In the genomic region with DNA sequence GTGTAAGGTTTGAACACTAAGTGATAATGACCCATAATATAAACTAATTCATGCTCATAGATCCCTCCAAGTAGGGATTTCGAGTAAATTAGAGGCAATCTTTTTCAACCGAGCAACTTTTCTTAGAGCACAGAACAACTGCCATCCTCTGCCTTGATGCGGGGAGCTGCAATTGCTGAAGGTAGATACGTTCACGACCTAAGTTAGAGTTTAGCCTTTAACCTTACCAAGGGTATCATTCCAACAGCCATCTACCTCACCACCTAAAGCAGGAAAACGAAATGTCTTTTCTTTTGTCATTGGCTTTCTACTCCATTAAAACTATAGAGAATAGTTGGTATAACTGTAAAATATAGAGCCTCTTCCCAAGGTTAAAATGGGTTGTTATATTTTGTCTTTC, we compare ENCODE assay signal across 24 cellular contexts.
"Had no signal": no experiment of that assay in that cellular context is flagged by ENCODE, and none has a peak within 500 bp of the region (broad histone marks: within the 10 kb centered on the region; RNA-seq: fewer than 3 reads in every experiment).

No MANE protein-coding gene starts in this region.

- H3K4me1 Mint-ChIP-seq: memory B cell; mesothelial cell of epicardium; naive B cell; stimulated activated effector memory CD8-positive, alpha-beta T cell treated with anti-CD3 and anti-CD28 coated beads, Interleukin-12 subunit alpha, Interleukin-12 subunit beta, amount 100 ng/mL, for 72 hours had no signal

- H3K36me3 Mint-ChIP-seq: memory B cell; mesothelial cell of epicardium; naive B cell; stimulated activated effector memory CD8-positive, alpha-beta T cell treated with anti-CD3 and anti-CD28 coated beads, Interleukin-12 subunit alpha, Interleukin-12 subunit beta, amount 100 ng/mL, for 72 hours had no signal

- H3K27ac Mint-ChIP-seq: memory B cell; mesothelial cell of epicardium; naive B cell; natural killer cell treated with Interleukin-12 subunit alpha and Interleukin-12 subunit beta and Interleukin-15 and Interleukin-18, amount 100 ng/mL, for 72 hours; stimulated activated effector memory CD8-positive, alpha-beta T cell treated with anti-CD3 and anti-CD28 coated beads, Interleukin-12 subunit alpha, Interleukin-12 subunit beta, amount 100 ng/mL, for 72 hours had no signal

- H3K4me2 ChIP-seq: smooth muscle cell had no signal

- DNase-seq: dorsolateral prefrontal cortex; effector CD4-positive, alpha-beta T cell; kidney; mucosa of descending colon; naive B cell; nucleus accumbens; stimulated activated CD4-positive, alpha-beta T cell treated with anti-CD3 and anti-CD28 coated beads, Interleukin-12 subunit alpha, Interleukin-12 subunit beta, amount 100 ng/mL, for 4 hours; stimulated activated CD4-positive, alpha-beta T cell treated with anti-CD3 and anti-CD28 coated beads, Interleukin-1b, Interleukin-23, amount 100 ng/mL, for 48 hours; stimulated activated CD4-positive, alpha-beta T cell treated with anti-CD3 and anti-CD28 coated beads, Interleukin-4, amount 100 ng/mL, for 1 hour; stimulated activated naive CD4-positive, alpha-beta T cell treated with Interleukin-2 at 50 U/mL for 16 hours; substantia nigra; testis; tibial artery; upper lobe of left lung had no signal

- H3K4me1 ChIP-seq: prostate gland, right atrium auricular region, testis, tibial artery, upper lobe of left lung had no signal

- H3K36me3 ChIP-seq: prostate gland, right atrium auricular region, tibial artery, upper lobe of left lung had no signal

- H3K9me3 Mint-ChIP-seq: memory B cell, mesothelial cell of epicardium, naive B cell had no signal

- H3K9me3 ChIP-seq: mucosa of descending colon, prostate gland, right atrium auricular region, testis, tibial artery, upper lobe of left lung had no signal

- H3K27ac ChIP-seq: dorsolateral prefrontal cortex, prostate gland, right atrium auricular region, testis, tibial artery, upper lobe of left lung had no signal

- ATAC-seq: left lobe of liver; mucosa of descending colon; natural killer cell treated with Interleukin-12 subunit alpha and Interleukin-12 subunit beta and Interleukin-15 and Interleukin-18, amount 100 ng/mL, for 72 hours; sciatic nerve; stimulated activated effector memory CD8-positive, alpha-beta T cell treated with anti-CD3 and anti-CD28 coated beads, Interleukin-12 subunit alpha, Interleukin-12 subunit beta, amount 100 ng/mL, for 72 hours had no signal

- H3K4me3 Mint-ChIP-seq: memory B cell; mesothelial cell of epicardium; naive B cell; natural killer cell treated with Interleukin-12 subunit alpha and Interleukin-12 subunit beta and Interleukin-15 and Interleukin-18, amount 100 ng/mL, for 72 hours; stimulated activated effector memory CD8-positive, alpha-beta T cell treated with anti-CD3 and anti-CD28 coated beads, Interleukin-12 subunit alpha, Interleukin-12 subunit beta, amount 100 ng/mL, for 72 hours had no signal

- H3K4me3 ChIP-seq: dorsolateral prefrontal cortex, lung, mucosa of descending colon, prostate gland, right atrium auricular region, smooth muscle cell, testis, tibial artery, upper lobe of left lung had no signal

- H3K27me3 ChIP-seq: dorsolateral prefrontal cortex, right atrium auricular region, testis, tibial artery, upper lobe of left lung had no signal

- H3K27me3 Mint-ChIP-seq: natural killer cell treated with Interleukin-12 subunit alpha and Interleukin-12 subunit beta and Interleukin-15 and Interleukin-18, amount 100 ng/mL, for 72 hours had no signal
